ENCODE assay signal across 30 cellular contexts in genomic region chr1:47066931-47067330, GRCh38. TPM values are rescaled to one million over a fixed set of nuclear protein-coding genes. Genes with fewer than 3 reads are reported as not detected.
"Had no signal": no experiment of that assay in that cellular context is flagged by ENCODE, and none has a peak within 500 bp of the region (broad histone marks: within the 10 kb centered on the region; RNA-seq: fewer than 3 reads in every experiment).

Gene CYP4Z1, plus strand, starts transcription at chr1:47067231. Its CDS starts 260 bp downstream, at chr1:47067491.

- FAIRE-seq: colon, endothelial cell of umbilical vein, islet of Langerhans, keratinocyte had no signal

- H3K4me1 Mint-ChIP-seq: memory B cell; naive thymus-derived CD4-positive, alpha-beta T cell had no signal

- H3K27me3 ChIP-seq: dorsolateral prefrontal cortex, esophagus squamous epithelium, gastrocnemius medialis, heart right ventricle, left lung had no signal

- H3K36me3 Mint-ChIP-seq: memory B cell had no signal

- DNase-seq: dermis blood vessel endothelial cell; dorsolateral prefrontal cortex; effector CD4-positive, alpha-beta T cell; effector memory CD4-positive, alpha-beta T cell; esophagus squamous epithelium; foreskin fibroblast; foreskin melanocyte; gastrocnemius medialis; glutamatergic neuron; head of caudate nucleus; heart right ventricle; hippocampal formation; left cardiac atrium; left lung; left ventricle myocardium superior; lower lobe of right lung; mesendoderm; midbrain; naive thymus-derived CD4-positive, alpha-beta T cell had no signal

- H3K9me3 Mint-ChIP-seq: memory B cell had no signal

- H3K4me1 ChIP-seq: esophagus squamous epithelium, gastrocnemius medialis, heart right ventricle, left lung, lower lobe of right lung had no signal

- H3K36me3 ChIP-seq: esophagus squamous epithelium, gastrocnemius medialis, heart right ventricle, left lung, lower lobe of right lung had no signal

- H3K4me3 ChIP-seq: coronary artery, dorsolateral prefrontal cortex, esophagus squamous epithelium, gastrocnemius medialis, heart right ventricle, left lung, lower lobe of right lung had no signal

- H3K4me3 Mint-ChIP-seq: memory B cell; naive thymus-derived CD4-positive, alpha-beta T cell had no signal

- H3K9me3 ChIP-seq: esophagus squamous epithelium, gastrocnemius medialis, left lung, lower lobe of right lung had no signal

- H3K27ac Mint-ChIP-seq: memory B cell; naive thymus-derived CD4-positive, alpha-beta T cell had no signal

- H3K27ac ChIP-seq: coronary artery, dorsolateral prefrontal cortex, esophagus squamous epithelium, gastrocnemius medialis, heart right ventricle, left lung, lower lobe of right lung had no signal

- ATAC-seq: gastrocnemius medialis; heart right ventricle; left cardiac atrium; left lung; left ventricle myocardium superior; lower lobe of right lung; naive thymus-derived CD4-positive, alpha-beta T cell had no signal

RNA-seq across cellular contexts. Expression of gene CYP4Z1, which starts in this region (rescaled TPM):
- total RNA-seq: endothelial cell of umbilical vein; epithelial cell of proximal tubule; glomerular endothelial cell; kidney epithelial cell; mononuclear cell; mucosa of gallbladder; naive thymus-derived CD4-positive, alpha-beta T cell had no signal
- polyA plus RNA-seq: endothelial cell of umbilical vein; keratinocyte; naive thymus-derived CD4-positive, alpha-beta T cell had no signal
